Comparison of ENCODE assay signal across 8 cellular contexts in genomic region chrX:11757397-11757728, GRCh38. TPM values are rescaled to one million over a fixed set of nuclear protein-coding genes. Genes with fewer than 3 reads are reported as not detected.
DNase-seq lines count a peak whose midpoint lies in the region; ATAC-seq, FAIRE-seq and TF ChIP-seq lines count a peak whose summit lies in the region.

No MANE protein-coding gene starts in this region.

- TF ChIP-seq CTCF in left ventricle myocardium inferior (IDR thresholded peaks at IDR 0.05; ENCODE audit: borderline replicate concordance) (no peak), ascending aorta (IDR thresholded peaks at IDR 0.05) (no peak), lung (IDR thresholded peaks at IDR 0.05; ENCODE audit: control extremely low read depth, extremely low read depth) (no peak), uterus (IDR thresholded peaks at IDR 0.05) (no peak)

- DNase-seq in left ventricle myocardium inferior: no peak
- DNase-seq in Right ventricle myocardium inferior (ENCODE audit: missing footprints): no peak
- no peak for DNase-seq in ascending aorta (ENCODE audit: low spot score in 2 of 2)
- no peak for DNase-seq in lung (ENCODE audit: low spot score)
- DNase-seq in uterus: peak in 1 of 2 donors; percentile 47
- no peak for DNase-seq in frontal cortex (ENCODE audit: low spot score in 2 of 2)

- H3K36me3 ChIP-seq in left ventricle myocardium inferior: peaks cover 15% of the 10 kb centered on the region
- peaks cover 0 to 2% of the 10 kb centered on the region in 2 donors for H3K36me3 ChIP-seq in ascending aorta
- peaks cover 0 to 1% of the 10 kb centered on the region in 2 donors for H3K36me3 ChIP-seq in lung (ENCODE audit: control insufficient read depth in 2 of 2, insufficient read depth in 2 of 2, low read length in 2 of 2)
- H3K36me3 ChIP-seq in uterus: no peaks in the 10 kb centered on the region

- peak overlapping the region; percentile 92 for H3K27ac ChIP-seq in left ventricle myocardium inferior (replicated peaks)
- peak overlapping the region; percentile 86 to 90 for H3K27ac ChIP-seq in ascending aorta
- peak overlapping the region; percentile 94 to 95 for H3K27ac ChIP-seq in lung (ENCODE audit: low read depth in 1 of 2, low read length in 1 of 2)
- peak overlapping the region; percentile 92 for H3K27ac ChIP-seq in uterus

- H3K4me3 ChIP-seq in left ventricle myocardium inferior: peak overlapping the region; percentile 81
- H3K4me3 ChIP-seq in ascending aorta: peak overlapping the region; percentile 64 to 73
- H3K4me3 ChIP-seq in lung: peak overlapping the region; percentile 54
- peak overlapping the region; percentile 26 to 58 for H3K4me3 ChIP-seq in uterus

- ATAC-seq in Right ventricle myocardium inferior (no peak), lung (ENCODE audit: insufficient read depth, low FRiP score) (no peak), GM19351 (IDR thresholded peaks at IDR 0.05; ENCODE audit: unreplicated experiment) (no peak), HG03469 (IDR thresholded peaks at IDR 0.05; ENCODE audit: unreplicated experiment) (no peak)

- no peak for TF ChIP-seq POLR2A in uterus (IDR thresholded peaks at IDR 0.05)

- FAIRE-seq in frontal cortex (lab: Jason Lieb, UNC): no peak

- intact Hi-C loops in left ventricle myocardium inferior (cut with micrococcal nuclease) (no loop called here), Right ventricle myocardium inferior (cut with DNase I) (loop anchor here (10.0 kb wide), 1 partner anchor 643 kb away; the partner anchor contains the start of gene HCCS), ascending aorta (cut with DNase I) (loop anchor here (5.0 to 10.0 kb wide), 3 partner anchors 225 to 1573 kb away; no protein-coding TSS in a partner anchor), uterus (cut with DNase I; ENCODE audit: low total_unique reads) (loop anchor here (10.0 kb wide), 1 partner anchor 223 kb away; no protein-coding TSS in a partner anchor)

- 1 to 30% methylated on average over 15 of the region's 15 CpGs for WGBS in lung, 2 donors

- H3K4me1 ChIP-seq in left ventricle myocardium inferior: peaks cover 21% of the 10 kb centered on the region
- no peaks in the 10 kb centered on the region for H3K4me1 ChIP-seq in ascending aorta
- peaks cover 0 to 4% of the 10 kb centered on the region in 2 donors for H3K4me1 ChIP-seq in lung (ENCODE audit: control insufficient read depth in 2 of 2, insufficient read depth in 2 of 2, low read length in 2 of 2)
- H3K4me1 ChIP-seq in uterus: no peaks in the 10 kb centered on the region

- H3K9me3 ChIP-seq in left ventricle myocardium inferior (replicated peaks) (no peaks in the 10 kb centered on the region), ascending aorta (no peaks in the 10 kb centered on the region), lung (ENCODE audit: control insufficient read depth in 2 of 2, insufficient read depth in 1 of 2, low read length in 1 of 2) (peaks cover 0 to 5% of the 10 kb centered on the region in 2 donors), uterus (no peaks in the 10 kb centered on the region)

- H3K27me3 ChIP-seq in left ventricle myocardium inferior (ENCODE audit: low read depth) (no peaks in the 10 kb centered on the region), ascending aorta (no peaks in the 10 kb centered on the region), lung (ENCODE audit: control insufficient read depth, insufficient read depth) (no peaks in the 10 kb centered on the region), uterus (no peaks in the 10 kb centered on the region)

RNA-seq across cellular contexts. Expression of gene MSL3, which starts 0.7 kb away (rescaled TPM):
- total RNA-seq in left ventricle myocardium inferior: 11.2 TPM
- 14.6 TPM for total RNA-seq in Right ventricle myocardium inferior
- 28.5 TPM for total RNA-seq in ascending aorta
- total RNA-seq in lung: 10 to 100 TPM; 28.2 to 33.4 TPM
- polyA plus RNA-seq in lung: 10 to 100 TPM; 32.6 to 39.7 TPM
- 10 to 100 TPM; 17.6 to 39.4 (median 30.1) TPM for total RNA-seq in uterus
- 38.3 TPM for total RNA-seq in frontal cortex
